ENCODE assay signal across 7 cellular contexts in genomic region chr2:226995625-226996041, GRCh38.
DNase-seq lines count a peak whose midpoint lies in the region; ATAC-seq and TF ChIP-seq lines count a peak whose summit lies in the region.

No MANE protein-coding gene starts in this region.

- H3K79me2 ChIP-seq in fibroblast of lung (ENCODE audit: control insufficient read depth, insufficient read depth, low read length): no peaks in the 10 kb centered on the region

- H3K27ac ChIP-seq in fibroblast of lung (ENCODE audit: insufficient read depth, low read length): no peak overlapping the region

- no peak overlapping the region for H3K4me3 ChIP-seq in fibroblast of lung (replicated peaks in 1 of 4; ENCODE audit: control extremely low read depth in 1 of 4, insufficient read depth in 1 of 4, low read depth in 3 of 4, low read length in 4 of 4)

- no peaks in the 10 kb centered on the region for H3K27me3 ChIP-seq in fibroblast of lung (ENCODE audit: control insufficient read depth, insufficient read depth, low read length)

- peak; percentile 90 for DNase-seq in NCI-H69 (lab: John Stamatoyannopoulos, UW)
- peak; percentile 65 to 94 for DNase-seq in fibroblast of lung (ENCODE audit: low read depth in 2 of 2)
- DNase-seq in stimulated activated CD8-positive, alpha-beta memory T cell treated with anti-CD3 and anti-CD28 coated beads, Interleukin-15, amount 100 ng/mL, for 48 hours (ENCODE audit: low read depth in 2 of 2): peak; percentile 39 to 59
- DNase-seq in NCI-H1092 (lab: John Stamatoyannopoulos, UW): no peak
- no peak for DNase-seq in iPS-NIHi7 (ENCODE audit: extremely low spot score)

- H3K4me1 ChIP-seq in fibroblast of lung (ENCODE audit: control insufficient read depth, extremely low read depth, insufficient read depth, low read length): peaks cover 3% of the 10 kb centered on the region

- ATAC-seq in GM21529 (IDR thresholded peaks at IDR 0.05; ENCODE audit: unreplicated experiment) (peak; percentile 89), HG03159 (IDR thresholded peaks at IDR 0.05; ENCODE audit: unreplicated experiment) (no peak)

- H3K9ac ChIP-seq in fibroblast of lung (ENCODE audit: insufficient read depth, low read length): no peak overlapping the region

- peak overlapping the region; percentile 23 for H3K4me2 ChIP-seq in fibroblast of lung (ENCODE audit: extremely low read depth, insufficient read depth, low read length)

- no peak for TF ChIP-seq CTCF in fibroblast of lung (conservative IDR thresholded peaks at IDR 0.05 in 1 of 2, IDR thresholded peaks at IDR 0.05 in 1 of 2; ENCODE audit: low read depth in 1 of 2, low read length in 2 of 2)

- no peak overlapping the region for H2AFZ ChIP-seq in fibroblast of lung (ENCODE audit: low read length)

- H3K36me3 ChIP-seq in fibroblast of lung (ENCODE audit: control insufficient read depth, insufficient read depth, low read length): no peaks in the 10 kb centered on the region

- no peaks in the 10 kb centered on the region for H3K9me3 ChIP-seq in fibroblast of lung (ENCODE audit: control insufficient read depth, insufficient read depth, low read depth, low read length)

- no peaks in the 10 kb centered on the region for H4K20me1 ChIP-seq in fibroblast of lung (ENCODE audit: control insufficient read depth, extremely low read depth, insufficient read depth, low read length)

Comparison
In these comparisons a context has a peak if more than half of its experiments do, and no peak if none do; other contexts are left out.
1. DNase-seq: peak in NCI-H69 (single experiment), fibroblast of lung (2 of 2) and stimulated activated CD8-positive, alpha-beta memory T cell treated with anti-CD3 and anti-CD28 coated beads, Interleukin-15, amount 100 ng/mL, for 48 hours (2 of 2); none in NCI-H1092 (single experiment) and iPS-NIHi7 (single experiment).